Comparison of ENCODE assay signal across 11 cellular contexts in the genomic region with DNA sequence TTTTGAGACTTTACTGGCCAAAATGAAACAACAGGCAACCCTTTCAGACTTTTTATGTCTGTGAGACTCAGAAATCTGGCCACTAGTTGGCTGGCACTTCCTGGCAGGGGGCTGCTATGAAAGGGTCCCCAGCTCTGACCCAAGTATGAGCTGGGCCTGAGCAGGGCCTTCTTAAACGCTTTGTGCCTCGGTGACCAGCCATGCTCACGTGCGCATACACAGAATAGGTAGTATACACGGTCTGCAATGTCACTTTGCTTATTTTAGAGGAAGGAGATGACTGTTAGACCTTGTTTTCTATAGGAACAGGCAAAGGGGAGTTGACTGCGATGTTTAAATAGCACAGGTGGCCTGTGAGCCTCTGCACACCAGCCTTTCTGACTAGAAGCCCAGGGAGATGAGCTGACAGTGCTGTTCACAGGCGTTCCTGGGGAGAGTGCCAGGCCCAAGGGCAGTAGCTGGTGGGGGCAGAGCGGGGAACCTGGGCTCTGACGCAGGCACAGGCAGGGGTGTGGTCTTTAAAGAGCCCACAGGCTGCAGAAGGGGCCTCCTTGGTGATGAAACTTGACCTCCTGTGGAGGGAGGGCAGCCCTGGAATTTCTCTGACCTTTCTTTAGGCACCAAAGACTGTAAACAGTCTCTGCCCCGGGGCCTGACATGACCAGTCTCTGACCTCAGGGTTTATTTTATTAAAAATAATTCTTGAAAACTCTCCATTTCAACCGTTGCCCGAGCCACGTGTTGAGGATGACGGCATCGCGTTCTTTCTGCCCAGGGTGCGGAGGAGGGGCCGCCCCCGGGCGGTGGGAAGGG.
DNase-seq lines count a peak whose midpoint lies in the region; ATAC-seq and TF ChIP-seq lines count a peak whose summit lies in the region.
"Had no signal": no experiment of that assay in that cellular context is flagged by ENCODE, and none has a peak within 500 bp of the region (broad histone marks: within the 10 kb centered on the region; RNA-seq: fewer than 3 reads in every experiment).

No MANE protein-coding gene starts in this region.

- no peak overlapping the region for H2BK20ac ChIP-seq in IMR-90 (ENCODE audit: low read depth, low read length)

- no peak overlapping the region for H3K27ac Mint-ChIP-seq in CD4-positive, alpha-beta memory T cell

- H3K4ac ChIP-seq in IMR-90 (ENCODE audit: low read depth, low read length), result no peak overlapping the region

- no peak overlapping the region; the same call in 1 of the 2 replicates for H4K91ac ChIP-seq in IMR-90 (ENCODE audit: insufficient read depth, low read depth, low read length)

- H2AK5ac ChIP-seq in IMR-90 (ENCODE audit: low read depth, low read length), result no peak overlapping the region

- H3K4me1 Mint-ChIP-seq in CD4-positive, alpha-beta memory T cell, result peaks cover 0 to 5% (median 2%) of the 10 kb centered on the region in 4 donors

- intact Hi-C loops in IMR-90 (cut with micrococcal nuclease), result no loop called here
- intact Hi-C loops in right lobe of liver (cut with DNase I), result no loop called here
- intact Hi-C loops in CD4-positive, alpha-beta memory T cell (cut with micrococcal nuclease), result no loop called here

- 79% methylated on average over 5 of the region's 20 CpGs; no CpG with 5 or more reads in 1 of the 2 experiments for WGBS in IMR-90 (ENCODE audit: extremely low coverage in 2 of 2, insufficient read length in 1 of 2), 2 experiments
- 35% methylated on average over 12 of the region's 20 CpGs for WGBS in right lobe of liver (ENCODE audit: insufficient coverage, low coverage, low lambda C conversion rate, missing lambda C conversion rate)

- H3K9me3 ChIP-seq in IMR-90 (ENCODE audit: control insufficient read depth, insufficient read depth, low read length) (no peaks in the 10 kb centered on the region; the same call in 1 of the 2 replicates), right lobe of liver (no peaks in the 10 kb centered on the region)
- H3K9me3 ChIP-seq in CD4-positive, alpha-beta memory T cell (ENCODE audit: control insufficient read depth in 1 of 2, low read length in 2 of 2), result no peaks in the 10 kb centered on the region

- no peak overlapping the region for H3K23ac ChIP-seq in IMR-90 (ENCODE audit: low read depth, low read length)

- H3K27ac ChIP-seq in IMR-90 (ENCODE audit: insufficient read depth, low read length) (peak overlapping the region; percentile 25; the same call in 1 of the 2 replicates), cingulate gyrus (ENCODE audit: low read depth, low read length) (peak overlapping the region; percentile 65), right lobe of liver (no peak overlapping the region)
- no peak overlapping the region for H3K27ac ChIP-seq in CD4-positive, alpha-beta memory T cell (ENCODE audit: low read depth, low read length)

- ATAC-seq in IMR-90 (ENCODE audit: low read depth), result peak; percentile 63
- peak; percentile 21 to 58 (median 37) for ATAC-seq in right lobe of liver
- ATAC-seq in HG03108 (IDR thresholded peaks at IDR 0.05; ENCODE audit: unreplicated experiment), result no peak

- H3K4me1 ChIP-seq in IMR-90 (ENCODE audit: control insufficient read depth, insufficient read depth, low read length), result peaks cover 7% of the 10 kb centered on the region; the same call in 1 of the 2 replicates
- H3K4me1 ChIP-seq in right lobe of liver, result no peaks in the 10 kb centered on the region
- H3K4me1 ChIP-seq in CD4-positive, alpha-beta memory T cell (ENCODE audit: insufficient read depth, low read length), result no peaks in the 10 kb centered on the region

- H3K9me3 Mint-ChIP-seq in CD4-positive, alpha-beta memory T cell, result peaks cover 0 to 4% (median under 1%) of the 10 kb centered on the region in 8 donors

- no peak for TF ChIP-seq CTCF in IMR-90 (conservative IDR thresholded peaks at IDR 0.05; ENCODE audit: low read depth, low read length)
- no peak for TF ChIP-seq CTCF in right lobe of liver (IDR thresholded peaks at IDR 0.05)

- no peak overlapping the region; the same call in 1 of the 2 replicates for H3K4me2 ChIP-seq in IMR-90 (ENCODE audit: low read depth, low read length)

- H4K20me1 ChIP-seq in IMR-90 (ENCODE audit: insufficient read depth, low read length), result no peaks in the 10 kb centered on the region

- H3K27me3 ChIP-seq in IMR-90 (ENCODE audit: control insufficient read depth, insufficient read depth, low read length) (no peaks in the 10 kb centered on the region), right lobe of liver (no peaks in the 10 kb centered on the region)
- H3K27me3 ChIP-seq in CD4-positive, alpha-beta memory T cell (ENCODE audit: insufficient read depth, low read length), result no peaks in the 10 kb centered on the region

- no peak overlapping the region for H2BK120ac ChIP-seq in IMR-90 (ENCODE audit: low read depth, low read length)

- H3K14ac ChIP-seq in IMR-90 (replicated peaks; ENCODE audit: low read depth, low read length), result no peak overlapping the region

- no peak overlapping the region for H3K56ac ChIP-seq in IMR-90 (ENCODE audit: extremely low read depth, insufficient read depth, low read length)

- H3K9ac ChIP-seq in IMR-90 (ENCODE audit: low read depth, low read length), result no peak overlapping the region

- H3K79me1 ChIP-seq in IMR-90 (ENCODE audit: low read depth in 1 of 2, low read length in 2 of 2), result no peaks in the 10 kb centered on the region

- DNase-seq in IMR-90 (no peak), right lobe of liver (no peak), stromal cell of bone marrow (ENCODE audit: low read depth) (peak; percentile 15), SKM-1 treated with dmso at 0.1 percent for 144 hours (lab: John Stamatoyannopoulos, UW; ENCODE audit: unreplicated experiment) (no peak), SK-N-DZ (ENCODE audit: low spot score) (no peak)
- DNase-seq in CD4-positive, alpha-beta memory T cell, result no peak
- DNase-seq: dermis blood vessel endothelial cell; NCI-H1436; stimulated activated CD4-positive, alpha-beta T cell treated with anti-CD3 and anti-CD28 coated beads, Interleukin-2, amount 100 ng/mL, for 48 hours had no signal

- TF ChIP-seq POLR2A in IMR-90 (IDR thresholded peaks at IDR 0.05; ENCODE audit: low read depth, low read length) (no peak), right lobe of liver (IDR thresholded peaks at IDR 0.05) (no peak)

- no TSS peak for BruUV-seq in IMR-90 (replicated peaks; lab: Mats Ljungman, UMichigan)

- dilution Hi-C loops in IMR-90 (cut with HindIII; ENCODE audit: low sequenced_read_pairs, unreplicated experiment), result no loop called here

- no peak overlapping the region for H3K4me3 ChIP-seq in IMR-90 (ENCODE audit: insufficient read depth, low read depth, low read length)
- H3K4me3 ChIP-seq in right lobe of liver, result no peak overlapping the region
- H3K4me3 ChIP-seq in CD4-positive, alpha-beta memory T cell (ENCODE audit: low read length in 2 of 2), result no peak overlapping the region

- H4K5ac ChIP-seq in IMR-90 (ENCODE audit: low read depth, low read length), result no peak overlapping the region; the same call in 1 of the 2 replicates

- no peak overlapping the region for H2BK5ac ChIP-seq in IMR-90 (ENCODE audit: low read depth, low read length, poor library complexity, severe bottlenecking)

- H2AK9ac ChIP-seq in IMR-90 (replicated peaks; ENCODE audit: low read depth, low read length, poor library complexity), result no peak overlapping the region

- no peak overlapping the region for H2BK15ac ChIP-seq in IMR-90 (ENCODE audit: low read depth, low read length)

- CTCF ChIA-PET in IMR-90 (lab: Yijun Ruan, JAX), result no interaction called here
- CTCF ChIA-PET in CD4-positive, alpha-beta memory T cell (lab: Charles Lee; ENCODE audit: partially characterized antibody), result interaction anchor here (1.3 kb wide), 1 partner anchor 38 kb away, joined by 3 read pairs; no protein-coding TSS in a partner anchor

- H3K4me3 Mint-ChIP-seq in CD4-positive, alpha-beta memory T cell, result no peak overlapping the region

- in situ Hi-C loops in IMR-90 (cut with MboI; ENCODE audit: low sequenced_read_pairs), result no loop called here

- H3K18ac ChIP-seq in IMR-90 (ENCODE audit: low read depth, low read length), result no peak overlapping the region

- H3K9me1 ChIP-seq in IMR-90 (ENCODE audit: insufficient read depth, low read length), result no peaks in the 10 kb centered on the region

- TF ChIP-seq RAD21 in IMR-90 (IDR thresholded peaks at IDR 0.05; ENCODE audit: low read length), result no peak

- no peaks in the 10 kb centered on the region for H3K36me3 ChIP-seq in IMR-90 (ENCODE audit: control insufficient read depth, insufficient read depth, low read length)
- no peaks in the 10 kb centered on the region for H3K36me3 ChIP-seq in right lobe of liver
- H3K36me3 ChIP-seq in CD4-positive, alpha-beta memory T cell (ENCODE audit: insufficient read depth, low read length), result no peaks in the 10 kb centered on the region

- H3K27me3 Mint-ChIP-seq in CD4-positive, alpha-beta memory T cell, result peaks cover 0 to 3% of the 10 kb centered on the region in 2 donors

- H3K36me3 Mint-ChIP-seq in CD4-positive, alpha-beta memory T cell, result peaks cover 0 to under 1% of the 10 kb centered on the region in 2 donors

- H2AFZ ChIP-seq in IMR-90 (replicated peaks; ENCODE audit: low read length, poor library complexity), result no peak overlapping the region

- POLR2A ChIA-PET in IMR-90 (lab: Charles Lee; ENCODE audit: unreplicated experiment), result no interaction called here
- POLR2A ChIA-PET in CD4-positive, alpha-beta memory T cell (lab: Charles Lee; ENCODE audit: partially characterized antibody), result no interaction called here

- no peak overlapping the region for H4K8ac ChIP-seq in IMR-90 (ENCODE audit: low read depth in 2 of 2, low read length in 2 of 2)

TF ChIP-seq in IMR-90, 13 proteins besides CTCF, POLR2A, EP300 and RAD21 (continues in another document):
- TF ChIP-seq, protein P1, sequence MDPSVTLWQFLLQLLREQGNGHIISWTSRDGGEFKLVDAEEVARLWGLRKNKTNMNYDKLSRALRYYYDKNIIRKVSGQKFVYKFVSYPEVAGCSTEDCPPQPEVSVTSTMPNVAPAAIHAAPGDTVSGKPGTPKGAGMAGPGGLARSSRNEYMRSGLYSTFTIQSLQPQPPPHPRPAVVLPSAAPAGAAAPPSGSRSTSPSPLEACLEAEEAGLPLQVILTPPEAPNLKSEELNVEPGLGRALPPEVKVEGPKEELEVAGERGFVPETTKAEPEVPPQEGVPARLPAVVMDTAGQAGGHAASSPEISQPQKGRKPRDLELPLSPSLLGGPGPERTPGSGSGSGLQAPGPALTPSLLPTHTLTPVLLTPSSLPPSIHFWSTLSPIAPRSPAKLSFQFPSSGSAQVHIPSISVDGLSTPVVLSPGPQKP (IDR thresholded peaks at IDR 0.05; ENCODE audit: borderline replicate concordance, low read depth, low read length), result no peak
- TF ChIP-seq BHLHE40 (IDR thresholded peaks at IDR 0.05; ENCODE audit: low read depth, low read length), result no peak
- TF ChIP-seq MXI1 (IDR thresholded peaks at IDR 0.05; ENCODE audit: borderline replicate concordance, low read depth, low read length), result no peak
- TF ChIP-seq RCOR1 (IDR thresholded peaks at IDR 0.05; ENCODE audit: insufficient replicate concordance, low read length), result no peak
- no peak for TF ChIP-seq RFX5 (IDR thresholded peaks at IDR 0.05; ENCODE audit: low read depth, low read length)
- no peak for TF ChIP-seq MAFK (IDR thresholded peaks at IDR 0.05; ENCODE audit: low read depth, low read length)
- TF ChIP-seq CHD1 (IDR thresholded peaks at IDR 0.05; ENCODE audit: low read depth, low read length), result no peak
- no peak for TF ChIP-seq NFE2L2 (IDR thresholded peaks at IDR 0.05; ENCODE audit: low read depth, low read length)
- no peak for TF ChIP-seq CEBPB (IDR thresholded peaks at IDR 0.05; ENCODE audit: low read depth, low read length)

Comparison
In these comparisons a context has a peak if more than half of its experiments do, and no peak if none do; other contexts are left out.
1. H3K27ac ChIP-seq: peak in IMR-90 (single experiment) and cingulate gyrus (single experiment); none in right lobe of liver (0 of 3) and CD4-positive, alpha-beta memory T cell (single experiment).